Comparison of ENCODE assay signal across 1 cellular context in the genomic region with DNA sequence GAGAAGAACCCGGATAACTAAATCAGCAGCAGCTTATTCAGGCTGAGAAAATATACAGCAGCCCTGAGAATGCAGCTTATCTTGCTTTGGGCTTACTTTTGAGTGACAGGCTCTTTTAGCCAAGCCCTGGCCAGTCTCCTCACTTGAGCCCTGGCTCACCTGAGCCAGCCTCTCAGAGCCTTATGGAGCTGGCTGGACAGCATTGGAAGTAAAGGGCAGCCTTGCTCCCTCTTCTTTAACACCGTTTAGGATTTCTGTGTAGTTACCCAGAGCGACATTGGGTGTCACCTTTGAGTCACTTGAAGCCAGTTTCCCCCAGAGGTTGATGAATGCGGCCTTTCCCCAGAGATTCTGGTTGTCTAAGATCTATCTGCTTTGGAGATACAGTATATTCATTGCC.
TF ChIP-seq lines count a peak whose summit lies in the region.

No MANE protein-coding gene starts in this region.

TF ChIP-seq in Ishikawa, 13 proteins besides CTCF, POLR2A, EP300 and RAD21 (continued from another document):
- TF ChIP-seq, protein P1, sequence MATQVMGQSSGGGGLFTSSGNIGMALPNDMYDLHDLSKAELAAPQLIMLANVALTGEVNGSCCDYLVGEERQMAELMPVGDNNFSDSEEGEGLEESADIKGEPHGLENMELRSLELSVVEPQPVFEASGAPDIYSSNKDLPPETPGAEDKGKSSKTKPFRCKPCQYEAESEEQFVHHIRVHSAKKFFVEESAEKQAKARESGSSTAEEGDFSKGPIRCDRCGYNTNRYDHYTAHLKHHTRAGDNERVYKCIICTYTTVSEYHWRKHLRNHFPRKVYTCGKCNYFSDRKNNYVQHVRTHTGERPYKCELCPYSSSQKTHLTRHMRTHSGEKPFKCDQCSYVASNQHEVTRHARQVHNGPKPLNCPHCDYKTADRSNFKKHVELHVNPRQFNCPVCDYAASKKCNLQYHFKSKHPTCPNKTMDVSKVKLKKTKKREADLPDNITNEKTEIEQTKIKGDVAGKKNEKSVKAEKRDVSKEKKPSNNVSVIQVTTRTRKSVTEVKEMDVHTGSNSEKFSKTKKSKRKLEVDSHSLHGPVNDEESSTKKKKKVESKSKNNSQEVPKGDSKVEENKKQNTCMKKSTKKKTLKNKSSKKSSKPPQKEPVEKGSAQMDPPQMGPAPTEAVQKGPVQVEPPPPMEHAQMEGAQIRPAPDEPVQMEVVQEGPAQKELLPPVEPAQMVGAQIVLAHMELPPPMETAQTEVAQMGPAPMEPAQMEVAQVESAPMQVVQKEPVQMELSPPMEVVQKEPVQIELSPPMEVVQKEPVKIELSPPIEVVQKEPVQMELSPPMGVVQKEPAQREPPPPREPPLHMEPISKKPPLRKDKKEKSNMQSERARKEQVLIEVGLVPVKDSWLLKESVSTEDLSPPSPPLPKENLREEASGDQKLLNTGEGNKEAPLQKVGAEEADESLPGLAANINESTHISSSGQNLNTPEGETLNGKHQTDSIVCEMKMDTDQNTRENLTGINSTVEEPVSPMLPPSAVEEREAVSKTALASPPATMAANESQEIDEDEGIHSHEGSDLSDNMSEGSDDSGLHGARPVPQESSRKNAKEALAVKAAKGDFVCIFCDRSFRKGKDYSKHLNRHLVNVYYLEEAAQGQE (IDR thresholded peaks at IDR 0.05; ENCODE audit: low read depth), result no peak
- TF ChIP-seq TCF12 (IDR thresholded peaks at IDR 0.05; ENCODE audit: low read depth) (no peak), NFIC (IDR thresholded peaks at IDR 0.05) (no peak)
